15 cellular contexts compared by ENCODE assay signal in genomic region chr16:4071686-4072561, GRCh38. TPM values are rescaled to one million over a fixed set of nuclear protein-coding genes. Genes with fewer than 3 reads are reported as not detected.
DNase-seq lines count a peak whose midpoint lies in the region; TF ChIP-seq lines count a peak whose summit lies in the region.
"Had no signal": no experiment of that assay in that cellular context is flagged by ENCODE, and none has a peak within 500 bp of the region (broad histone marks: within the 10 kb centered on the region; RNA-seq: fewer than 3 reads in every experiment).

No MANE protein-coding gene starts in this region.

- peaks cover 27% of the 10 kb centered on the region for H3K4me1 ChIP-seq in BLaER1
- H3K4me1 ChIP-seq in NT2/D1 (ENCODE audit: insufficient read depth, insufficient read length) = no peaks in the 10 kb centered on the region

- H3K9me3 Mint-ChIP-seq in neural crest cell = no peaks in the 10 kb centered on the region

- H3K9ac ChIP-seq in BLaER1 (no peak overlapping the region), NT2/D1 (ENCODE audit: insufficient read length, low read depth) (no peak overlapping the region)

- H4K20me1 ChIP-seq in BLaER1 = peaks cover 24% of the 10 kb centered on the region; the same call in 1 of the 2 replicates

- peaks cover 4% of the 10 kb centered on the region for H3K36me3 Mint-ChIP-seq in neural crest cell (ENCODE audit: low read depth)

- H3K27ac Mint-ChIP-seq in neural crest cell (ENCODE audit: unreplicated experiment) = peak overlapping the region; percentile 83

- H3K4me3 ChIP-seq in BLaER1 (no peak overlapping the region), NT2/D1 (ENCODE audit: insufficient read length, low read depth) (no peak overlapping the region), fibroblast of mammary gland (ENCODE audit: control insufficient read depth, low read depth, low read length) (no peak overlapping the region)
- H3K4me3 ChIP-seq: A549 had no signal

- H3K27ac ChIP-seq in BLaER1 = peak overlapping the region; percentile 15; the same call in 1 of the 2 replicates
- H3K27ac ChIP-seq: A549, HL-60 had no signal

- DNase-seq in NT2/D1 (ENCODE audit: low read depth, low spot score) (peak; percentile 18), fibroblast of mammary gland (ENCODE audit: low read depth) (peak; percentile 58), neural crest cell (ENCODE audit: low read depth, low spot score) (no peak), GM13977 (ENCODE audit: low spot score) (no peak), NCI-H226 (no peak)
- no peak for DNase-seq in activated naive CD4-positive, alpha-beta T cell treated with anti-CD3 and anti-CD28 coated beads, Interleukin-2, amount 50 U/mL, for 16 hours
- DNase-seq: Calu3, KG1, NCI-H1092, NCI-H1694, NCI-H446, NCI-H748 treated with DMSO at 0.1 percent for 48 hours had no signal

- H3K9me3 ChIP-seq in BLaER1 = no peaks in the 10 kb centered on the region
- no peaks in the 10 kb centered on the region for H3K9me3 ChIP-seq in NT2/D1 (ENCODE audit: insufficient read depth, low read length)
- H3K9me3 ChIP-seq: A549 had no signal

- H3K27me3 ChIP-seq in BLaER1 (no peaks in the 10 kb centered on the region), NT2/D1 (ENCODE audit: insufficient read depth, insufficient read length) (no peaks in the 10 kb centered on the region)

- H3K36me3 ChIP-seq in BLaER1 (peaks cover 53% of the 10 kb centered on the region), NT2/D1 (ENCODE audit: insufficient read depth, insufficient read length, low read length) (no peaks in the 10 kb centered on the region)

- peaks cover 11% of the 10 kb centered on the region for H3K4me1 Mint-ChIP-seq in neural crest cell

- no peak for TF ChIP-seq CTCF in fibroblast of mammary gland (conservative IDR thresholded peaks at IDR 0.05; ENCODE audit: control insufficient read depth, insufficient read depth, low read depth, low read length)
- TF ChIP-seq CTCF in neural crest cell (conservative IDR thresholded peaks at IDR 0.05) = no peak
- no peak for TF ChIP-seq CTCF in GM13977 (IDR thresholded peaks at IDR 0.05; ENCODE audit: extremely low read depth, insufficient read depth, missing control alignments)

- in situ Hi-C loops in GM13977 (cut with MboI; ENCODE audit: low pct_unique_long_range_greater_than_20kb, low sequenced_read_pairs, unreplicated experiment) = no loop called here

- H3K4me2 ChIP-seq in BLaER1 = no peak overlapping the region
- H3K4me2 ChIP-seq: A549 had no signal

- no peak overlapping the region for H3K4me3 Mint-ChIP-seq in neural crest cell

- peaks cover 2% of the 10 kb centered on the region for H3K27me3 Mint-ChIP-seq in neural crest cell (ENCODE audit: low read depth)

RNA-seq across cellular contexts. Expression of gene ADCY9, which starts 44.3 kb away (rescaled TPM):
- 9.4 and 11.6 TPM in 2 replicates for total RNA-seq in neural crest cell

Comparison
In these comparisons a context has a peak if more than half of its experiments do, and no peak if none do; other contexts are left out.
1. DNase-seq: peak in NT2/D1 (single experiment) and fibroblast of mammary gland (single experiment); none in neural crest cell (single experiment), GM13977 (single experiment), activated naive CD4-positive, alpha-beta T cell treated with anti-CD3 and anti-CD28 coated beads, Interleukin-2, amount 50 U/mL, for 16 hours (single experiment) and NCI-H226 (single experiment).